8 cellular contexts compared by ENCODE assay signal in genomic region chr5:43042626-43043399, GRCh38. TPM values are rescaled to one million over a fixed set of nuclear protein-coding genes. Genes with fewer than 3 reads are reported as not detected.
DNase-seq lines count a peak whose midpoint lies in the region; ATAC-seq and TF ChIP-seq lines count a peak whose summit lies in the region.

No MANE protein-coding gene starts in this region.

- H3K4me3 Mint-ChIP-seq in activated T-helper 2 cell treated with anti-CD3 and anti-CD28 coated beads, Interferon-gamma antibody, Interleukin-2, Interleukin-4, amounts not matched to agents 10 μg/mL and 5 μg/mL and 100 μg/mL, durations not matched to agents 14 hours and 24 hours and 36 hours (ENCODE audit: low read depth): peak overlapping the region; percentile 92

- peak overlapping the region; percentile 40 for H2AK5ac ChIP-seq in IMR-90 (ENCODE audit: low read depth, low read length)

- peak overlapping the region; percentile 87 for H3K4me2 ChIP-seq in IMR-90 (ENCODE audit: low read depth, low read length)

- peak overlapping the region; percentile 66 for H3K56ac ChIP-seq in IMR-90 (ENCODE audit: extremely low read depth, insufficient read depth, low read length)

- 0% methylated on average over 34 of the region's 58 CpGs; no CpG with 5 or more reads in 1 of the 2 experiments for WGBS in IMR-90 (ENCODE audit: extremely low coverage in 2 of 2, insufficient read length in 1 of 2), 2 experiments
- under 1% methylated on average over 58 of the region's 58 CpGs for WGBS in urinary bladder

- intact Hi-C loops in IMR-90 (cut with micrococcal nuclease): loop anchor here (5.0 kb wide), 1 partner anchor 1141 kb away; the partner anchor contains the start of gene RIMOC1
- intact Hi-C loops in Panc1 (cut with micrococcal nuclease; ENCODE audit: unreplicated experiment): loop anchor here (2.0 to 10.0 kb wide), 2 partner anchors 22 to 128 kb away; no protein-coding TSS in a partner anchor
- intact Hi-C loops in activated T-helper 2 cell treated with anti-CD3 and anti-CD28 coated beads, Interferon-gamma antibody, Interleukin-2, Interleukin-4, amounts not matched to agents 10 μg/mL and 5 μg/mL and 100 μg/mL, durations not matched to agents 14 hours and 24 hours and 36 hours (cut with micrococcal nuclease): no loop called here

- CTCF ChIA-PET in IMR-90 (lab: Yijun Ruan, JAX) (interaction anchor here (0.9 to 1.7 kb wide), 5 partner anchors 9 to 34 kb away, joined by 3 to 20 read pairs (median 4); no protein-coding TSS in a partner anchor), Panc1 (lab: Charles Lee) (interaction anchor here (0.6 to 2.4 kb wide), 4 partner anchors 22 to 134 kb away, joined by 3 to 9 read pairs (median 8); no protein-coding TSS in a partner anchor)

- peak overlapping the region; percentile 94 for H3K18ac ChIP-seq in IMR-90 (ENCODE audit: low read depth, low read length)

- peak overlapping the region; percentile 83 for H2AK9ac ChIP-seq in IMR-90 (replicated peaks; ENCODE audit: low read depth, low read length, poor library complexity)

- peak overlapping the region; percentile 80 for H4K5ac ChIP-seq in IMR-90 (ENCODE audit: low read depth, low read length)

- peak overlapping the region; percentile 90 for H3K9ac ChIP-seq in IMR-90 (ENCODE audit: low read depth, low read length)

- no peak for TF ChIP-seq RAD21 in IMR-90 (IDR thresholded peaks at IDR 0.05; ENCODE audit: low read length)

- H4K91ac ChIP-seq in IMR-90 (ENCODE audit: insufficient read depth, low read depth, low read length): peak overlapping the region; percentile 78

- TF ChIP-seq POLR2A in IMR-90 (IDR thresholded peaks at IDR 0.05; ENCODE audit: low read depth, low read length): no peak

- peak overlapping the region; percentile 96 for H3K14ac ChIP-seq in IMR-90 (replicated peaks; ENCODE audit: low read depth, low read length)

- H3K4me1 ChIP-seq in IMR-90 (ENCODE audit: control insufficient read depth, insufficient read depth, low read length) (peaks cover 5% of the 10 kb centered on the region; the same call in 1 of the 2 replicates), Panc1 (ENCODE audit: control insufficient read depth, insufficient read depth, low read length) (peaks cover 19% of the 10 kb centered on the region), urinary bladder (ENCODE audit: insufficient read depth) (no peaks in the 10 kb centered on the region)

- H2AFZ ChIP-seq in IMR-90 (replicated peaks; ENCODE audit: low read length, poor library complexity): peak overlapping the region; percentile 84

- peak overlapping the region; percentile 97 for H3K23ac ChIP-seq in IMR-90 (ENCODE audit: low read depth, low read length)

- H3K9me1 ChIP-seq in IMR-90 (ENCODE audit: insufficient read depth, low read length): 0 out of 2 replicates have a peak, but pooled peaks cover 5% of the 10 kb centered on the region

- no peaks in the 10 kb centered on the region for H3K27me3 Mint-ChIP-seq in activated T-helper 2 cell treated with anti-CD3 and anti-CD28 coated beads, Interferon-gamma antibody, Interleukin-2, Interleukin-4, amounts not matched to agents 10 μg/mL and 5 μg/mL and 100 μg/mL, durations not matched to agents 14 hours and 24 hours and 36 hours (ENCODE audit: low read depth)

- H3K36me3 Mint-ChIP-seq in activated T-helper 2 cell treated with anti-CD3 and anti-CD28 coated beads, Interferon-gamma antibody, Interleukin-2, Interleukin-4, amounts not matched to agents 10 μg/mL and 5 μg/mL and 100 μg/mL, durations not matched to agents 14 hours and 24 hours and 36 hours (ENCODE audit: low read depth): peaks cover 11% of the 10 kb centered on the region

- POLR2A ChIA-PET in IMR-90 (lab: Charles Lee; ENCODE audit: unreplicated experiment) (interaction anchor here (1.1 to 3.3 kb wide), 3 partner anchors 35 to 95 kb away, joined by 6 to 16 read pairs (median 7); no protein-coding TSS in a partner anchor), Panc1 (lab: Charles Lee) (interaction anchor here (2.2 to 2.4 kb wide), 2 partner anchors 19 to 22 kb away, joined by 9 to 10 read pairs; no protein-coding TSS in a partner anchor)

- TF ChIP-seq CTCF in IMR-90 (conservative IDR thresholded peaks at IDR 0.05; ENCODE audit: low read depth, low read length) (no peak), Panc1 (IDR thresholded peaks at IDR 0.05) (0 out of 2 replicates have a peak, but pooled peaks have one; percentile 2), foreskin fibroblast (IDR thresholded peaks at IDR 0.05; ENCODE audit: low read depth, low read length) (no peak)

- peak overlapping the region; percentile 97 for H3K27ac Mint-ChIP-seq in activated T-helper 2 cell treated with anti-CD3 and anti-CD28 coated beads, Interferon-gamma antibody, Interleukin-2, Interleukin-4, amounts not matched to agents 10 μg/mL and 5 μg/mL and 100 μg/mL, durations not matched to agents 14 hours and 24 hours and 36 hours

- in situ Hi-C loops in IMR-90 (cut with MboI; ENCODE audit: low sequenced_read_pairs) (no loop called here), Panc1 (cut with HindIII; ENCODE audit: low pct_unique_long_range_greater_than_20kb, low sequenced_read_pairs) (no loop called here)

- H3K4ac ChIP-seq in IMR-90 (ENCODE audit: low read depth, low read length): peak overlapping the region; percentile 95

- dilution Hi-C loops in IMR-90 (cut with HindIII; ENCODE audit: low sequenced_read_pairs, unreplicated experiment): no loop called here

- peak overlapping the region; percentile 22 to 65; a peak in 3 of 4 replicates for H4K8ac ChIP-seq in IMR-90 (ENCODE audit: low read depth in 2 of 2, low read length in 2 of 2)

- peak overlapping the region; percentile 92 for H2BK5ac ChIP-seq in IMR-90 (ENCODE audit: low read depth, low read length, poor library complexity, severe bottlenecking)

- peak overlapping the region; percentile 88 for H3K27ac ChIP-seq in IMR-90 (ENCODE audit: insufficient read depth, low read length)
- peak overlapping the region; percentile 99 for H3K27ac ChIP-seq in Panc1 (ENCODE audit: low read length)
- peak overlapping the region; percentile 98 for H3K27ac ChIP-seq in urinary bladder (ENCODE audit: low read depth)

- BruUV-seq in IMR-90 (replicated peaks; lab: Mats Ljungman, UMichigan) (no TSS peak), Panc1 (replicated peaks; lab: Mats Ljungman, UMichigan) (TSS peak; percentile 35)

- H2BK120ac ChIP-seq in IMR-90 (ENCODE audit: low read depth, low read length): peak overlapping the region; percentile 87

- H3K4me3 ChIP-seq in IMR-90 (ENCODE audit: insufficient read depth, low read depth, low read length) (peak overlapping the region; percentile 95), Panc1 (ENCODE audit: low read depth in 2 of 2, low read length in 2 of 2) (peak overlapping the region; percentile 58 to 77), foreskin fibroblast (ENCODE audit: low read depth in 1 of 2, low read length in 2 of 2) (peak overlapping the region; percentile 73 to 86), urinary bladder (ENCODE audit: low read depth, low read length) (peak overlapping the region; percentile 67)

- peaks cover 10 to 50% of the 10 kb centered on the region in 2 experiments for H3K79me1 ChIP-seq in IMR-90 (ENCODE audit: low read depth in 1 of 2, low read length in 2 of 2)

- H2BK15ac ChIP-seq in IMR-90 (ENCODE audit: low read depth, low read length): peak overlapping the region; percentile 48; the same call in 2 of the 3 replicates

- DNase-seq in DMS53 (lab: John Stamatoyannopoulos, UW) (peak; percentile 90), IMR-90 (peak; percentile 70), Panc1 (ENCODE audit: low read depth, low spot score) (peak; percentile 75), foreskin fibroblast (peak in 1 of 2 donors; percentile 85), occipital lobe (lab: John Stamatoyannopoulos, UW) (peak; percentile 54)
- DNase-seq in activated T-helper 2 cell treated with anti-CD3 and anti-CD28 coated beads, Interferon-gamma antibody, Interleukin-2, Interleukin-4, amounts not matched to agents 10 μg/mL and 5 μg/mL and 100 μg/mL, durations not matched to agents 14 hours and 24 hours and 36 hours (ENCODE audit: low spot score): peak; percentile 71

- H3K36me3 ChIP-seq in IMR-90 (ENCODE audit: control insufficient read depth, insufficient read depth, low read length) (no peaks in the 10 kb centered on the region), Panc1 (ENCODE audit: control insufficient read depth, insufficient read depth, low read length) (0 out of 2 replicates have a peak, but pooled peaks cover 2% of the 10 kb centered on the region), urinary bladder (ENCODE audit: insufficient read depth) (no peaks in the 10 kb centered on the region)

- peaks cover 36% of the 10 kb centered on the region for H3K4me1 Mint-ChIP-seq in activated T-helper 2 cell treated with anti-CD3 and anti-CD28 coated beads, Interferon-gamma antibody, Interleukin-2, Interleukin-4, amounts not matched to agents 10 μg/mL and 5 μg/mL and 100 μg/mL, durations not matched to agents 14 hours and 24 hours and 36 hours (ENCODE audit: low read depth)

- H4K20me1 ChIP-seq in IMR-90 (ENCODE audit: insufficient read depth, low read length): peaks cover 7% of the 10 kb centered on the region; the same call in 1 of the 2 replicates

- ATAC-seq in GM21423 (IDR thresholded peaks at IDR 0.05; ENCODE audit: unreplicated experiment) (peak; percentile 28), IMR-90 (ENCODE audit: low read depth) (peak; percentile 2; the same call in 1 of the 2 replicates), Panc1 (peak; percentile 11)

- no peak overlapping the region for H2BK20ac ChIP-seq in IMR-90 (ENCODE audit: low read depth, low read length)

- no peaks in the 10 kb centered on the region for H3K9me3 Mint-ChIP-seq in activated T-helper 2 cell treated with anti-CD3 and anti-CD28 coated beads, Interferon-gamma antibody, Interleukin-2, Interleukin-4, amounts not matched to agents 10 μg/mL and 5 μg/mL and 100 μg/mL, durations not matched to agents 14 hours and 24 hours and 36 hours

- H3K9me3 ChIP-seq in IMR-90 (ENCODE audit: control insufficient read depth, insufficient read depth, low read length): no peaks in the 10 kb centered on the region
- H3K9me3 ChIP-seq in Panc1 (ENCODE audit: control insufficient read depth, insufficient read depth, low read depth, low read length): no peaks in the 10 kb centered on the region

- H3K27me3 ChIP-seq in IMR-90 (ENCODE audit: control insufficient read depth, insufficient read depth, low read length) (no peaks in the 10 kb centered on the region), Panc1 (ENCODE audit: control insufficient read depth, insufficient read depth, low read length) (no peaks in the 10 kb centered on the region)

TF ChIP-seq in IMR-90, 13 proteins besides CTCF, POLR2A, EP300 and RAD21 (continues in another document):
- TF ChIP-seq RFX5 (IDR thresholded peaks at IDR 0.05; ENCODE audit: low read depth, low read length): no peak

RNA-seq across cellular contexts. Expression of gene ANXA2R, which starts 2.7 kb away (rescaled TPM):
- 1.3 and 1.4 TPM in 2 replicates for total RNA-seq in IMR-90 (2012; rRNA removed)
- polyA plus RNA-seq in IMR-90 (2012; rRNA removed): 2.5 and 3.6 TPM in 2 replicates
- polyA plus RNA-seq in IMR-90 (2012; cell fraction: cytosol; rRNA removed): 3.5 and 4.5 TPM in 2 replicates
- polyA plus RNA-seq in IMR-90 (2012; cell fraction: nucleus; rRNA removed; ENCODE audit: low replicate concordance): 3.9 and 4.1 TPM in 2 replicates
- 6.2 TPM for total RNA-seq in Panc1 (2021; ENCODE audit: unreplicated experiment)
- polyA plus RNA-seq in Panc1 (2012; ENCODE audit: insufficient read length): 4.0 TPM
- 2.1 and 2.5 TPM in 2 replicates for total RNA-seq in activated T-helper 2 cell treated with anti-CD3 and anti-CD28 coated beads, Interferon-gamma antibody, Interleukin-2, Interleukin-4, amounts not matched to agents 10 μg/mL and 5 μg/mL and 100 μg/mL, durations not matched to agents 14 hours and 24 hours and 36 hours
- 0.31 TPM for total RNA-seq in occipital lobe
- 3.5 TPM for total RNA-seq in urinary bladder
- 2.9 TPM for polyA plus RNA-seq in urinary bladder
